Comparison of ENCODE assay signal across 1 cellular context in genomic region chr14:103628684-103629502, GRCh38.
TF ChIP-seq lines count a peak whose summit lies in the region.

TSS of gene KLC1 (plus strand) at chr14:103629211. CDS start at chr14:103654565, 25,354 bp downstream.

TF ChIP-seq in GM12878, 131 proteins besides CTCF, POLR2A, EP300 and RAD21 (continued from another document and continues in another):
- TF ChIP-seq ZNF592 (IDR thresholded peaks at IDR 0.05) = no peak
- no peak for TF ChIP-seq ZBTB33 (IDR thresholded peaks at IDR 0.05)
- TF ChIP-seq POU2F2 (IDR thresholded peaks at IDR 0.05; ENCODE audit: borderline replicate concordance, low read depth, low read length) = no peak
- peak; percentile 53 for TF ChIP-seq GATAD2B (conservative IDR thresholded peaks at IDR 0.05; ENCODE audit: low read depth)
- peak; percentile 94 for TF ChIP-seq JUND (IDR thresholded peaks at IDR 0.05; ENCODE audit: low read depth, low read length)
- TF ChIP-seq MEF2B (IDR thresholded peaks at IDR 0.05; ENCODE audit: partially characterized antibody, poor library complexity, severe bottlenecking) = no peak
- TF ChIP-seq ZSCAN29 (IDR thresholded peaks at IDR 0.05) = no peak
- no peak for TF ChIP-seq E4F1 (IDR thresholded peaks at IDR 0.05; ENCODE audit: borderline replicate concordance, partially characterized antibody)
- TF ChIP-seq NR2C1 (IDR thresholded peaks at IDR 0.05) = no peak
- 0 out of 2 replicates have a peak, but pooled peaks have one; percentile 24 for TF ChIP-seq ZNF217 (IDR thresholded peaks at IDR 0.05)
- TF ChIP-seq SRF (IDR thresholded peaks at IDR 0.05; ENCODE audit: low read depth in 2 of 2, low read length in 2 of 2) = peak in 1 of 2 experiments; percentile 52; a peak in 1 of 4 replicates
- TF ChIP-seq RB1 (IDR thresholded peaks at IDR 0.05; ENCODE audit: borderline replicate concordance) = peak; percentile 69; the same call in 1 of the 2 replicates
- TF ChIP-seq IKZF2 (IDR thresholded peaks at IDR 0.05) = no peak
- peak; percentile 75 for TF ChIP-seq NKRF (conservative IDR thresholded peaks at IDR 0.05)
- 0 out of 2 replicates have a peak, but pooled peaks have one; percentile 10 for TF ChIP-seq RUNX3 (IDR thresholded peaks at IDR 0.05; ENCODE audit: low read length)
- TF ChIP-seq CREB1 (IDR thresholded peaks at IDR 0.05; ENCODE audit: low read depth) = peak; percentile 96
- no peak for TF ChIP-seq TARDBP (IDR thresholded peaks at IDR 0.05; ENCODE audit: borderline replicate concordance)
- TF ChIP-seq ZNF207 (IDR thresholded peaks at IDR 0.05; ENCODE audit: borderline replicate concordance) = no peak
- no peak for TF ChIP-seq CBFB (IDR thresholded peaks at IDR 0.05; ENCODE audit: low read depth)
- TF ChIP-seq HDAC6 (IDR thresholded peaks at IDR 0.05; ENCODE audit: unreplicated experiment) = no peak
- TF ChIP-seq NR2C2 (IDR thresholded peaks at IDR 0.05; ENCODE audit: borderline replicate concordance, control insufficient read depth, insufficient read length, low read depth) = no peak
- TF ChIP-seq ZBTB40 (IDR thresholded peaks at IDR 0.05; ENCODE audit: borderline replicate concordance) = no peak
- TF ChIP-seq BHLHE40 (IDR thresholded peaks at IDR 0.05; ENCODE audit: borderline replicate concordance in 1 of 2, low read depth in 2 of 2, low read length in 1 of 2) = peak; percentile 8 to 43; a peak in 2 of 4 replicates
- no peak; the same call in 1 of the 2 replicates for TF ChIP-seq EED (IDR thresholded peaks at IDR 0.05; ENCODE audit: low read depth)
- no peak for TF ChIP-seq MEF2A (IDR thresholded peaks at IDR 0.05; ENCODE audit: insufficient read depth, low read depth, low read length)
- peak; percentile 99 for TF ChIP-seq ATF7 (IDR thresholded peaks at IDR 0.05; ENCODE audit: low read depth)
- TF ChIP-seq RCOR1 (conservative IDR thresholded peaks at IDR 0.05; ENCODE audit: low read depth, low read length) = no peak
- TF ChIP-seq TAF1 (IDR thresholded peaks at IDR 0.05; ENCODE audit: borderline replicate concordance, low read depth, low read length) = peak; percentile 69; the same call in 1 of the 2 replicates
- no peak for TF ChIP-seq HDGF (IDR thresholded peaks at IDR 0.05)
- TF ChIP-seq STAT1 (conservative IDR thresholded peaks at IDR 0.05) = no peak
- no peak for TF ChIP-seq SMAD1 (IDR thresholded peaks at IDR 0.05; ENCODE audit: low read depth, partially characterized antibody)
- TF ChIP-seq E2F4 (IDR thresholded peaks at IDR 0.05; ENCODE audit: low read depth, low read length) = no peak
- no peak for TF ChIP-seq EZH2 (IDR thresholded peaks at IDR 0.05; ENCODE audit: borderline replicate concordance, control insufficient read depth, low read depth, low read length)
- TF ChIP-seq SUZ12 (IDR thresholded peaks at IDR 0.05; ENCODE audit: unreplicated experiment) = no peak
- TF ChIP-seq ZNF622 (IDR thresholded peaks at IDR 0.05) = no peak
- TF ChIP-seq BCL3 (IDR thresholded peaks at IDR 0.05; ENCODE audit: borderline replicate concordance, insufficient read depth, low read depth, low read length, poor library complexity, severe bottlenecking) = no peak
- no peak for TF ChIP-seq WRNIP1 (IDR thresholded peaks at IDR 0.05; ENCODE audit: borderline replicate concordance, low read depth, low read length)
- no peak for TF ChIP-seq ZNF274 (IDR thresholded peaks at IDR 0.05; ENCODE audit: insufficient read depth, insufficient read length)
- TF ChIP-seq SMARCA5 (IDR thresholded peaks at IDR 0.05) = peak; percentile 43; the same call in 1 of the 2 replicates
- TF ChIP-seq JUNB (IDR thresholded peaks at IDR 0.05) = no peak
- TF ChIP-seq RAD51 (IDR thresholded peaks at IDR 0.05) = no peak
- no peak for TF ChIP-seq REST (IDR thresholded peaks at IDR 0.05; ENCODE audit: low read depth, low read length)
